In genomic region chr1:55527831-55528230, GRCh38 we compare ENCODE assay signal across 27 cellular contexts.
"Had no signal": no experiment of that assay in that cellular context is flagged by ENCODE, and none has a peak within 500 bp of the region (broad histone marks: within the 10 kb centered on the region; RNA-seq: fewer than 3 reads in every experiment).

No MANE protein-coding gene starts in this region.

- H3K27ac ChIP-seq: ovary, parathyroid adenoma, psoas muscle, right lobe of liver, sigmoid colon, stomach, thoracic aorta, thyroid gland, tibial nerve, upper lobe of right lung had no signal

- H3K4me3 Mint-ChIP-seq: naive thymus-derived CD4-positive, alpha-beta T cell; nephron; neural crest cell; stimulated activated effector memory CD8-positive, alpha-beta T cell treated with anti-CD3 and anti-CD28 coated beads, Interleukin-12 subunit alpha, Interleukin-12 subunit beta, amount 100 ng/mL, for 72 hours; stimulated activated naive B cell treated with anti-CD40 and anti-IgM and Interleukin-4, amounts not matched to agents 10 μg/mL and 1 μg/mL and 100 μg/mL, for 72 hours; stimulated activated naive CD8-positive, alpha-beta T cell treated with anti-CD3 and anti-CD28 coated beads, Interleukin-15, Interleukin-2, amounts not matched to agents 100 ng/mL and 50 ng/mL, for 24 hours; type B pancreatic cell had no signal

- H3K9me3 ChIP-seq: ovary, psoas muscle, right lobe of liver, sigmoid colon, stomach, thoracic aorta, thyroid gland, tibial nerve, upper lobe of right lung had no signal

- H2AFZ ChIP-seq: parathyroid adenoma had no signal

- H3K27ac Mint-ChIP-seq: naive thymus-derived CD4-positive, alpha-beta T cell; progenitor cell of endocrine pancreas; stimulated activated effector memory CD8-positive, alpha-beta T cell treated with anti-CD3 and anti-CD28 coated beads, Interleukin-12 subunit alpha, Interleukin-12 subunit beta, amount 100 ng/mL, for 72 hours; stimulated activated naive B cell treated with anti-CD40 and anti-IgM and Interleukin-4, amounts not matched to agents 10 μg/mL and 1 μg/mL and 100 μg/mL, for 72 hours; stimulated activated naive CD8-positive, alpha-beta T cell treated with anti-CD3 and anti-CD28 coated beads, Interleukin-15, Interleukin-2, amounts not matched to agents 100 ng/mL and 50 ng/mL, for 24 hours; type B pancreatic cell had no signal

- H3K4me1 Mint-ChIP-seq: neural crest cell; stimulated activated effector memory CD8-positive, alpha-beta T cell treated with anti-CD3 and anti-CD28 coated beads, Interleukin-12 subunit alpha, Interleukin-12 subunit beta, amount 100 ng/mL, for 72 hours; stimulated activated naive B cell treated with anti-CD40 and anti-IgM and Interleukin-4, amounts not matched to agents 10 μg/mL and 1 μg/mL and 100 μg/mL, for 72 hours had no signal

- ATAC-seq: naive thymus-derived CD4-positive, alpha-beta T cell; psoas muscle; right cardiac atrium; right lobe of liver; stimulated activated effector memory CD8-positive, alpha-beta T cell treated with anti-CD3 and anti-CD28 coated beads, Interleukin-12 subunit alpha, Interleukin-12 subunit beta, amount 100 ng/mL, for 72 hours; stimulated activated naive B cell treated with anti-CD40 and anti-IgM and Interleukin-4, amounts not matched to agents 10 μg/mL and 1 μg/mL and 100 μg/mL, for 72 hours; upper lobe of right lung had no signal

- H3K9me3 Mint-ChIP-seq: naive thymus-derived CD4-positive, alpha-beta T cell; nephron; neural crest cell; stimulated activated effector memory CD8-positive, alpha-beta T cell treated with anti-CD3 and anti-CD28 coated beads, Interleukin-12 subunit alpha, Interleukin-12 subunit beta, amount 100 ng/mL, for 72 hours; stimulated activated naive B cell treated with anti-CD40 and anti-IgM and Interleukin-4, amounts not matched to agents 10 μg/mL and 1 μg/mL and 100 μg/mL, for 72 hours; stimulated activated naive CD8-positive, alpha-beta T cell treated with anti-CD3 and anti-CD28 coated beads, Interleukin-15, Interleukin-2, amounts not matched to agents 100 ng/mL and 50 ng/mL, for 24 hours had no signal

- H3K36me3 Mint-ChIP-seq: naive thymus-derived CD4-positive, alpha-beta T cell; stimulated activated effector memory CD8-positive, alpha-beta T cell treated with anti-CD3 and anti-CD28 coated beads, Interleukin-12 subunit alpha, Interleukin-12 subunit beta, amount 100 ng/mL, for 72 hours; stimulated activated naive B cell treated with anti-CD40 and anti-IgM and Interleukin-4, amounts not matched to agents 10 μg/mL and 1 μg/mL and 100 μg/mL, for 72 hours; type B pancreatic cell had no signal

- DNase-seq: naive thymus-derived CD4-positive, alpha-beta T cell; occipital lobe; ovary; posterior cingulate gyrus; psoas muscle; right cardiac atrium; right lobe of liver; sigmoid colon; small intestine; stimulated activated CD4-positive, alpha-beta T cell treated with anti-CD3 and anti-CD28 coated beads, Interleukin-15, amount 100 ng/mL, for 24 hours; stimulated activated CD4-positive, alpha-beta T cell treated with anti-CD3 and anti-CD28 coated beads, Interleukin-2, amount 100 ng/mL, for 24 hours; stimulated activated CD4-positive, alpha-beta T cell treated with anti-CD3 and anti-CD28 coated beads, Interleukin-2, amount 100 ng/mL, for 48 hours; stimulated activated CD4-positive, alpha-beta T cell treated with anti-CD3 and anti-CD28 coated beads, Interleukin-4, amount 100 ng/mL, for 24 hours; stimulated activated naive B cell treated with anti-CD40 and anti-IgM and Interleukin-4, amounts not matched to agents 10 μg/mL and 1 μg/mL and 100 μg/mL, for 72 hours; stimulated activated naive CD4-positive, alpha-beta T cell treated with Interleukin-2 at 50 U/mL for 16 hours; stomach; thyroid gland; upper lobe of right lung had no signal

- H3K36me3 ChIP-seq: ovary, right lobe of liver, sigmoid colon, stomach, thoracic aorta, thyroid gland, tibial nerve, upper lobe of right lung had no signal

- H3K4me1 ChIP-seq: parathyroid adenoma, psoas muscle, right lobe of liver, tibial nerve, upper lobe of right lung had no signal

- H3K27me3 ChIP-seq: ovary, right lobe of liver, sigmoid colon, stomach, thyroid gland, tibial nerve, upper lobe of right lung had no signal

- H3K4me3 ChIP-seq: ovary, psoas muscle, right lobe of liver, sigmoid colon, stomach, thoracic aorta, thyroid gland, tibial nerve, upper lobe of right lung had no signal

- H3K9ac ChIP-seq: parathyroid adenoma had no signal
